8 cellular contexts compared by ENCODE assay signal in the genomic region with DNA sequence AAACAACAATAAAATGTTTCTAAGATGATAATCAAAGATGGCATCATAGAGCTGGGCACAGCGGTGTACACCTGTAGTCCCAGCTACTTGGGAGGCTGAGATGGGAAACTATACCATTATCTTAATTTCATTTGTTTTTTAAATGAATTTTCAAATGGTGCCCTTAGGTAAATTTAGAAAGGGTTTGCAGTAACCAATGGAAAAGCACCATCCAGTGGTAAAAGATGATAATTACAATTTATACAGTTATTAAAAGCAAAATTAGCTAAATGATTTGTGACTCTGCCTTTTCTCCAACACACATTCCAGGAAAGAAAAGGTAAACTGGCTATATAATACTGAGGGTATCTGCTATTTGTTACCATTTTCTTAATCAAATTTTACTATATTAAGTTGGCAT. TPM values are rescaled to one million over a fixed set of nuclear protein-coding genes. Genes with fewer than 3 reads are reported as not detected.
DNase-seq lines count a peak whose midpoint lies in the region; ATAC-seq and TF ChIP-seq lines count a peak whose summit lies in the region.

No MANE protein-coding gene starts in this region.

- peak; percentile 60 for ATAC-seq in left lung
- ATAC-seq in GM21723 (IDR thresholded peaks at IDR 0.05; ENCODE audit: unreplicated experiment) = no peak

- in situ Hi-C loops in GM13976 (cut with MboI; ENCODE audit: low sequenced_read_pairs, unreplicated experiment) = no loop called here

- no peak for DNase-seq in AG09309 (ENCODE audit: low read depth)
- DNase-seq in GM13976 (ENCODE audit: low spot score) = peak; percentile 26
- DNase-seq in adipocyte (ENCODE audit: low read depth) = peak; percentile 80
- no peak for DNase-seq in left lung
- no peak for DNase-seq in mucosa of gallbladder (ENCODE audit: low spot score)
- DNase-seq in COLO668 (lab: John Stamatoyannopoulos, UW; ENCODE audit: unreplicated experiment) = no peak
- DNase-seq in HPDE6-E6E7 (ENCODE audit: extremely low spot score) = no peak

- H3K4me1 ChIP-seq in adipocyte (ENCODE audit: control insufficient read depth, insufficient read depth, low read length) = peaks cover 19% of the 10 kb centered on the region
- peaks cover 0 to 12% of the 10 kb centered on the region in 2 donors for H3K4me1 ChIP-seq in left lung

- H3K9me3 ChIP-seq in adipocyte (ENCODE audit: control insufficient read depth, low read length) (no peaks in the 10 kb centered on the region), left lung (no peaks in the 10 kb centered on the region)

- H3K27ac ChIP-seq in left lung = no peak overlapping the region

- TF ChIP-seq CTCF in AG09309 (IDR thresholded peaks at IDR 0.05; ENCODE audit: control insufficient read depth, insufficient read depth, low read depth, low read length, missing control alignments) (peak; percentile 31), GM13976 (IDR thresholded peaks at IDR 0.05; ENCODE audit: borderline replicate concordance, control extremely low read depth, extremely low read depth, insufficient read depth, missing control alignments) (peak; percentile 22), left lung (IDR thresholded peaks at IDR 0.05) (peak; percentile 22 to 46)

- no peaks in the 10 kb centered on the region for H3K36me3 ChIP-seq in adipocyte (ENCODE audit: control insufficient read depth, insufficient read depth, low read length, severe bottlenecking)
- no peaks in the 10 kb centered on the region for H3K36me3 ChIP-seq in left lung

- intact Hi-C loops in left lung (cut with DNase I) = no loop called here

- no peak overlapping the region for H3K9ac ChIP-seq in adipocyte (ENCODE audit: low read length)

- H3K27me3 ChIP-seq in adipocyte (replicated peaks; ENCODE audit: control insufficient read depth, insufficient read depth, low read length) = no peaks in the 10 kb centered on the region
- no peaks in the 10 kb centered on the region for H3K27me3 ChIP-seq in left lung

- no peak overlapping the region for H3K4me3 ChIP-seq in AG09309 (ENCODE audit: control insufficient read depth, low read depth, low read length)
- no peak overlapping the region for H3K4me3 ChIP-seq in adipocyte (ENCODE audit: low read length)
- no peak overlapping the region for H3K4me3 ChIP-seq in left lung

RNA-seq across cellular contexts. Expression of a gene that starts 14.4 kb away (rescaled TPM):
- total RNA-seq in left lung (10 to 100 TPM; 49.2 to 60.0 TPM), mucosa of gallbladder (36.6 TPM)

Comparison
In these comparisons a context has a peak if more than half of its experiments do, and no peak if none do; other contexts are left out.
1. DNase-seq: peak in GM13976 (single experiment) and adipocyte (single experiment); none in AG09309 (single experiment), left lung (0 of 2), mucosa of gallbladder (single experiment), COLO668 (single experiment) and HPDE6-E6E7 (single experiment).
2. Peak in every context shown above with its lines, with median percentiles within 50 percentile points of each other: CTCF ChIP-seq.